Comparison of ENCODE assay signal across 10 cellular contexts in genomic region chr18:11147962-11148654, GRCh38. TPM values are rescaled to one million over a fixed set of nuclear protein-coding genes. Genes with fewer than 3 reads are reported as not detected.
DNase-seq lines count a peak whose midpoint lies in the region; ATAC-seq and TF ChIP-seq lines count a peak whose summit lies in the region.
"Had no signal": no experiment of that assay in that cellular context is flagged by ENCODE, and none has a peak within 500 bp of the region (broad histone marks: within the 10 kb centered on the region; RNA-seq: fewer than 3 reads in every experiment).

No MANE protein-coding gene starts in this region.

- H3K4me3 ChIP-seq in GM08714 (ENCODE audit: low read length) (peak overlapping the region; percentile 40; the same call in 1 of the 2 replicates), WI38 (ENCODE audit: low read depth, low read length) (peak overlapping the region; percentile 60), iPS-20b (ENCODE audit: low read length) (peak overlapping the region; percentile 67), gastrocnemius medialis (peak overlapping the region; percentile 53 to 63 (median 62))

- intact Hi-C loops in gastrocnemius medialis (cut with DNase I; ENCODE audit: low total_unique reads), result loop anchor here (2.0 kb wide), 2 partner anchors 51 to 587 kb away; no protein-coding TSS in a partner anchor

- H3K9me3 ChIP-seq in iPS-20b (ENCODE audit: insufficient read depth, low read depth, low read length) (no peaks in the 10 kb centered on the region), gastrocnemius medialis (no peaks in the 10 kb centered on the region)

- TF ChIP-seq CTCF in WI38 (IDR thresholded peaks at IDR 0.05; ENCODE audit: low read depth, low read length) (no peak), gastrocnemius medialis (IDR thresholded peaks at IDR 0.05 in 4 of 5, conservative IDR thresholded peaks at IDR 0.05 in 1 of 5) (no peak)

- no peaks in the 10 kb centered on the region for H3K36me3 ChIP-seq in iPS-20b (ENCODE audit: insufficient read depth, low read depth, low read length)
- no peaks in the 10 kb centered on the region for H3K36me3 ChIP-seq in gastrocnemius medialis

- H3K4me1 ChIP-seq in iPS-20b (ENCODE audit: insufficient read depth, low read length) (peaks cover 39% of the 10 kb centered on the region), gastrocnemius medialis (peaks cover 0 to 6% of the 10 kb centered on the region in 2 donors)

- no peak overlapping the region; the same call in 1 of the 2 replicates for H3K9ac ChIP-seq in iPS-20b (ENCODE audit: low read depth, low read length)

- in situ Hi-C loops in gastrocnemius medialis (cut with MboI; ENCODE audit: low sequenced_read_pairs in 4 of 4), result loop anchor here in 1 of 4 donors (25.0 kb wide), 1 partner anchor 286 kb away; no protein-coding TSS in a partner anchor

- H3K27me3 ChIP-seq in iPS-20b (ENCODE audit: insufficient read depth, low read length) (peaks cover 71% of the 10 kb centered on the region), gastrocnemius medialis (peaks cover 6 to 18% (median 15%) of the 10 kb centered on the region in 3 donors)

- H3K27ac ChIP-seq in iPS-20b (ENCODE audit: low read length), result no peak overlapping the region
- no peak overlapping the region for H3K27ac ChIP-seq in gastrocnemius medialis

- no peak for TF ChIP-seq POLR2A in gastrocnemius medialis (IDR thresholded peaks at IDR 0.05)

- DNase-seq in gastrocnemius medialis (no peak), CD1c-positive myeloid dendritic cell (ENCODE audit: extremely low spot score) (no peak), H4 (ENCODE audit: low spot score) (no peak), KG1 (lab: John Stamatoyannopoulos, UW) (no peak)
- DNase-seq: NCI-H1417 treated with DMSO at 0.1 percent for 48 hours, PC-3 had no signal

- no peak for ATAC-seq in gastrocnemius medialis
- no peak for ATAC-seq in HG03135 (IDR thresholded peaks at IDR 0.05; ENCODE audit: unreplicated experiment)
- ATAC-seq: PC-3 had no signal

RNA-seq across cellular contexts. Expression of gene PIEZO2, which starts 1.3 kb away (rescaled TPM):
- 1 to 10 TPM in 1 of 4 donors, under 1 TPM in 3; 0.18 to 3.0 (median 0.21) TPM for total RNA-seq in gastrocnemius medialis
- 8.9 and 13.8 TPM in 2 replicates for total RNA-seq in H4 (2014; rRNA removed; shearing (Covaris generic))
- total RNA-seq: PC-3 had no signal
